ENCODE assay signal across 8 cellular contexts in the genomic region with DNA sequence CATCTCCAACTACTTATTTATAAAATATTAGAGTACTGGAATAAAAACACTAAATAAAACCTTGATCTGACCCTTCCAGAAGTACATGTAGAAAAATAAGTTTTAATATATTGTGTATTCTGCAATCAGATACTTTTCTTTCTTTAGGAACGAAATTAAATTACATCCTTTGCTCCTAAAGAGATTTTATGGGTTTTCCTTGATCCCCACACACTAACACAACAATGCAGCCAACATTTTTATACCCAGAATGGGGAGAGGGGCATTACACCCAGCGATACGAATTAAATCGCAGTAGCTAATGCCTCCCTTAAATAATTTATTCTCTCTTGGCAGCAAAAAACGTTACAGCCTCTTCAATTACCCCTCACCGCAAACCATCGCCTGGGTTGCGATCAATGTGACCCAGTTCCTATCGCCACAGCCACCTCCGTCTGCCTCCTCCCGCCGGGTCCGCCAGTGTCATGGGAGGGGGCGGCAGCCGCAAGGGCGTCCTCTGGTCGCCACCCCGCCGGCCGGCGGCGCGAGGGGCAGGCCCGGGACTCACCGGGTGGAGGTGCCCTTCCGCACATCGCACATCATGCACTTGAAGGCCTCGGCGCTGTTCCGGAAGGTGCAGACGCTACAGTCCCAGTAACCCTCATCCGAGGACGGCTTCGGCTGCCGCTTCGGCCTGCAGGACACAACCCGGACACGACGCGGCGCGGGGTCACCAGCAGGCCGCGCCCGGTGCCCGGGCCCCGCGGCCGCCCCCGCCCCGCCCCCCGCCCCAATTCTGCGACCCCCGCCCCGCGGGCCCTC. TPM values are rescaled to one million over a fixed set of nuclear protein-coding genes. Genes with fewer than 3 reads are reported as not detected.
DNase-seq lines count a peak whose midpoint lies in the region; ATAC-seq and TF ChIP-seq lines count a peak whose summit lies in the region.

No MANE protein-coding gene starts in this region.

- peaks cover 15% of the 10 kb centered on the region for H3K9me3 Mint-ChIP-seq in glutamatergic neuron (ENCODE audit: unreplicated experiment)

- H3K4me1 Mint-ChIP-seq in glutamatergic neuron (ENCODE audit: low read depth, unreplicated experiment), result peaks cover 16% of the 10 kb centered on the region

- H3K27ac ChIP-seq in osteoblast (ENCODE audit: low read depth, low read length) (peak overlapping the region; percentile 67), thoracic aorta (peak overlapping the region; percentile 83 to 93)

- H3K79me2 ChIP-seq in osteoblast (ENCODE audit: insufficient read depth, low read length), result peaks cover 63% of the 10 kb centered on the region

- H2AFZ ChIP-seq in osteoblast (ENCODE audit: low read length), result peak overlapping the region; percentile 91

- peak; percentile 30 for ATAC-seq in thoracic aorta (ENCODE audit: insufficient number of reproducible peaks, low FRiP score, low read depth)

- TF ChIP-seq CTCF in glutamatergic neuron (IDR thresholded peaks at IDR 0.05; ENCODE audit: partially characterized antibody, unreplicated experiment) (no peak), osteoblast (IDR thresholded peaks at IDR 0.05; ENCODE audit: extremely low read depth, low read depth, low read length) (peak; percentile 21), thoracic aorta (IDR thresholded peaks at IDR 0.05) (peak; percentile 53)

- H3K4me2 ChIP-seq in osteoblast (ENCODE audit: insufficient read depth, low read length), result peak overlapping the region; percentile 94

- H3K36me3 ChIP-seq in H7 (replicated peaks; ENCODE audit: control insufficient read depth, insufficient read depth, low read length) (no peaks in the 10 kb centered on the region), osteoblast (ENCODE audit: insufficient read depth, low read length) (peaks cover 17% of the 10 kb centered on the region), thoracic aorta (no peaks in the 10 kb centered on the region)

- H4K20me1 ChIP-seq in osteoblast (ENCODE audit: insufficient read depth, low read length), result peaks cover 6% of the 10 kb centered on the region

- H3K4me3 ChIP-seq in H7 (ENCODE audit: insufficient read depth, low read depth, low read length) (peak overlapping the region; percentile 53), osteoblast (ENCODE audit: insufficient read depth, low read length) (peak overlapping the region; percentile 90), thoracic aorta (peak overlapping the region; percentile 90)

- peaks cover 80% of the 10 kb centered on the region for H3K27me3 ChIP-seq in H7 (ENCODE audit: control insufficient read depth, insufficient read depth, low read length)
- no peaks in the 10 kb centered on the region for H3K27me3 ChIP-seq in osteoblast (ENCODE audit: insufficient read depth, low read length)
- no peaks in the 10 kb centered on the region for H3K27me3 ChIP-seq in thoracic aorta (replicated peaks; ENCODE audit: insufficient read depth)

- peaks cover 9% of the 10 kb centered on the region for H3K27me3 Mint-ChIP-seq in glutamatergic neuron (ENCODE audit: unreplicated experiment)

- DNase-seq in GM04504 (ENCODE audit: low read depth), result peak; percentile 49
- DNase-seq in H7, result peak; percentile 89
- DNase-seq in LoVo (ENCODE audit: low spot score), result peak; percentile 70
- DNase-seq in SK-N-DZ (ENCODE audit: low spot score), result peak; percentile 92
- peak; percentile 69 for DNase-seq in activated naive CD4-positive, alpha-beta T cell treated with anti-CD3 and anti-CD28 coated beads, Interleukin-2, amount 50 U/mL, for 16 hours
- DNase-seq in glutamatergic neuron, result peak; percentile 88
- peak; percentile 96 for DNase-seq in osteoblast (ENCODE audit: insufficient read length, low spot score, missing footprints)
- DNase-seq in thoracic aorta (ENCODE audit: low spot score), result peak; percentile 25

- no peaks in the 10 kb centered on the region for H3K9me3 ChIP-seq in osteoblast (ENCODE audit: low read depth, low read length)
- H3K9me3 ChIP-seq in thoracic aorta, result no peaks in the 10 kb centered on the region

- peak overlapping the region; percentile 94 for H3K4me3 Mint-ChIP-seq in glutamatergic neuron (ENCODE audit: unreplicated experiment)

- peak overlapping the region; percentile 89 for H3K27ac Mint-ChIP-seq in glutamatergic neuron (ENCODE audit: unreplicated experiment)

- peaks cover 29% of the 10 kb centered on the region for H3K4me1 ChIP-seq in osteoblast (ENCODE audit: insufficient read depth, low read length)
- peaks cover 18 to 39% of the 10 kb centered on the region in 2 donors for H3K4me1 ChIP-seq in thoracic aorta (ENCODE audit: control insufficient read depth in 1 of 2, low read depth in 2 of 2)

- peaks cover 5% of the 10 kb centered on the region for H3K36me3 Mint-ChIP-seq in glutamatergic neuron (ENCODE audit: unreplicated experiment)

RNA-seq across cellular contexts. Expression of gene YAF2, which starts 0.8 kb away (rescaled TPM):
- total RNA-seq in H7 (2014; rRNA removed; shearing (Covaris generic)), result 1.8 and 5.6 TPM in 2 replicates
- polyA plus RNA-seq in SK-N-DZ (2014; cell fraction: cytosol; rRNA removed), result 28.0 and 42.0 TPM in 2 replicates
- polyA plus RNA-seq in SK-N-DZ (2014; cell fraction: nucleus; rRNA removed), result 32.6 and 42.8 TPM in 2 replicates
- 52.5 TPM for total RNA-seq in glutamatergic neuron (ENCODE audit: unreplicated experiment)
- total RNA-seq in osteoblast, result 19.9 and 20.0 TPM in 2 replicates
- 10 to 100 TPM; 38.9 to 43.9 TPM for total RNA-seq in thoracic aorta

Comparison
In these comparisons a context has a peak if more than half of its experiments do, and no peak if none do; other contexts are left out.
1. Peak in every context shown above with its lines: DNase-seq, ATAC-seq, H3K4me3 ChIP-seq and H3K27ac ChIP-seq.
2. DNase-seq: peak in every context shown above with its lines; median percentile 96 in osteoblast; 92 in SK-N-DZ; 89 in H7; 88 in glutamatergic neuron; 70 in LoVo; 69 in activated naive CD4-positive, alpha-beta T cell treated with anti-CD3 and anti-CD28 coated beads, Interleukin-2, amount 50 U/mL, for 16 hours; 49 in GM04504; 25 in thoracic aorta.